In the genomic region with DNA sequence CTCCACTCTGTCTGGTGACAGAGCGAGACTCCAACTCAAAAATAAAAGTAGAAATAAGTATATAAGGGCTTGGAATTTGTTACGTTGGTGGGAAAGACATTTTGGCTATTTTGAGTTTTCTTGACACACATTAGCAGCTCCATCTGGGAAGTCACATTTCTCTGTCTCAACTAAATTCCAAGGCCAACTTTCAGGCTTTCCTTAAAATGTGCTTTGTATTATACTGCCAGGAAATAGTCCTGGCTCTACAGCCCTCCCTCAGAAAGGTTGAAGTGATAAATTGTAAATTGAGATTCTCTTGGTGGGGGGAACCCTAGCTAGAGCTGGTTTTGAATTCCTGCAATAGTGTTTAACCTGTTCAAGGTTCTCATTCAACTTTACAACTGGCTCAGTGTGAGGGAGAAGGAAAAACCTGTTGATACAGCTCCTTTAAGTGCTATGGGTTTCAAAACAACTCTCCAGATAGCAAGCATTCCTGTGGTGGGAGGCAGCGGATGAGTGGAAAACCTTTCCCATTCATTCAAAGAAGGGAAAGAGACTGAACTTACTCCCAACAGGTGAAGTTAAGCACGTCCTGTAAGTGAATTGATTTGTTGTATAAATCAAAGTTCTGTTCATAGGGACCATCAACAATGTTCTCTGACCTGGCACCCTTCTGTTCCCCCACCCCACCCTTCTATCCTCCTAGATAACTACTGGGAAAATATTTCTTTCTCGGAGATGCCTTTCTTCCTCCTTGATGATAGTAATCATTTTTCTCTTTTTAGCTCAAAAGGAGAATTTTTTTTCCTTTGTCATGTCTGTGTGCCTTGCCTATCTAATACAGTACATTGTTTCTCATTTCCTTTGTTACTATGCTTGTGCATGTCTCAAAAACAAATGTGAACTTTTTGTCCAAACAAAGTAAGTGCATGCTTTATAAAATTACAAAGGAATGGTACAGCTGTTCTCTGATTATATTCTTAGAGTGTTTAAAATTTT, we compare ENCODE assay signal across 10 cellular contexts. TPM values are rescaled to one million over a fixed set of nuclear protein-coding genes. Genes with fewer than 3 reads are reported as not detected.
DNase-seq lines count a peak whose midpoint lies in the region; ATAC-seq, FAIRE-seq and TF ChIP-seq lines count a peak whose summit lies in the region.
"Had no signal": no experiment of that assay in that cellular context is flagged by ENCODE, and none has a peak within 500 bp of the region (broad histone marks: within the 10 kb centered on the region; RNA-seq: fewer than 3 reads in every experiment).

No MANE protein-coding gene starts in this region.

- H3K4me1 Mint-ChIP-seq in WTC11: peaks cover 75% of the 10 kb centered on the region

- no peak for TF ChIP-seq POLR2A in H54 (IDR thresholded peaks at IDR 0.05; ENCODE audit: low read depth, low read length)

- TF ChIP-seq CTCF in WTC11 (IDR thresholded peaks at IDR 0.05) (no peak), retinal pigment epithelial cell (conservative IDR thresholded peaks at IDR 0.05; ENCODE audit: low read depth, low read length) (no peak)

- DNase-seq in H54 (ENCODE audit: insufficient read length, low spot score) (peak; percentile 35), WTC11 (ENCODE audit: low spot score) (peak; percentile 70), left cardiac atrium (no peak), retinal pigment epithelial cell (ENCODE audit: low read depth) (peak; percentile 74), NCI-H69 (lab: John Stamatoyannopoulos, UW) (no peak), NCI-H2227 (lab: John Stamatoyannopoulos, UW; ENCODE audit: unreplicated experiment) (no peak)
- DNase-seq: activated CD4-positive, alpha-beta T cell treated with anti-CD3 and anti-CD28 coated beads, Interleukin-2, amount 10 ng/mL, durations not matched to agents 24 days and 14 days; NCI-H1694 had no signal

- H3K4me3 ChIP-seq in retinal pigment epithelial cell (ENCODE audit: low read length): peak overlapping the region; percentile 36

- peak overlapping the region; percentile 99 for H3K27ac Mint-ChIP-seq in WTC11
- H3K27ac Mint-ChIP-seq: activated CD4-positive, alpha-beta T cell treated with anti-CD3 and anti-CD28 coated beads, Interleukin-2, amount 10 ng/mL, durations not matched to agents 24 days and 14 days had no signal

- CTCF ChIA-PET in WTC11 (lab: Charles Lee): interaction anchor here (1.2 to 1.3 kb wide), 2 partner anchors 36 to 47 kb away, joined by 3 to 5 read pairs; no protein-coding TSS in a partner anchor

- peak overlapping the region; percentile 63 for H3K4me3 Mint-ChIP-seq in WTC11
- H3K4me3 Mint-ChIP-seq: activated CD4-positive, alpha-beta T cell treated with anti-CD3 and anti-CD28 coated beads, Interleukin-2, amount 10 ng/mL, durations not matched to agents 24 days and 14 days had no signal

- peaks cover 11% of the 10 kb centered on the region for H3K36me3 Mint-ChIP-seq in WTC11

- peak; percentile 98 for FAIRE-seq in H54 (lab: Jason Lieb, UNC)

- H3K27me3 Mint-ChIP-seq in WTC11 (ENCODE audit: low read depth): no peaks in the 10 kb centered on the region
- H3K27me3 Mint-ChIP-seq: activated CD4-positive, alpha-beta T cell treated with anti-CD3 and anti-CD28 coated beads, Interleukin-2, amount 10 ng/mL, durations not matched to agents 24 days and 14 days had no signal

- intact Hi-C loops in left cardiac atrium (cut with DNase I): no loop called here

- POLR2A ChIA-PET in WTC11 (lab: Charles Lee): interaction anchor here (0.8 to 3.1 kb wide), 4 partner anchors 11 to 44 kb away, joined by 3 to 19 read pairs (median 4); a partner anchor contains a TSS

- H3K9me3 Mint-ChIP-seq in WTC11: peaks cover 3% of the 10 kb centered on the region; the same call in 1 of the 2 replicates
- H3K9me3 Mint-ChIP-seq: activated CD4-positive, alpha-beta T cell treated with anti-CD3 and anti-CD28 coated beads, Interleukin-2, amount 10 ng/mL, durations not matched to agents 24 days and 14 days had no signal

- ATAC-seq in WTC11: peak; percentile 97
- peak; percentile 39 to 83 for ATAC-seq in left cardiac atrium
- ATAC-seq in activated CD4-positive, CD25-positive, alpha-beta regulatory T cell treated with anti-CD3 and anti-CD28 coated beads, Interleukin-2, amount 50 U/mL, for 24 hours: no peak
- no peak for ATAC-seq in GM18858 (IDR thresholded peaks at IDR 0.05; ENCODE audit: unreplicated experiment)

TF ChIP-seq in WTC11, 78 proteins besides CTCF, POLR2A, EP300 and RAD21:
- no peak for TF ChIP-seq ZNF232 (CRISPR knock-in tag; IDR thresholded peaks at IDR 0.05)
- TF ChIP-seq TEAD1 (CRISPR knock-in tag; IDR thresholded peaks at IDR 0.05): peak; percentile 86
- TF ChIP-seq RELA (CRISPR knock-in tag; IDR thresholded peaks at IDR 0.05; ENCODE audit: borderline replicate concordance): no peak
- no peak for TF ChIP-seq ESRRA (CRISPR knock-in tag; IDR thresholded peaks at IDR 0.05; ENCODE audit: borderline replicate concordance)
- 0 out of 2 replicates have a peak, but pooled peaks have one; percentile 23 for TF ChIP-seq FOXK1 (CRISPR knock-in tag; IDR thresholded peaks at IDR 0.05)
- no peak for TF ChIP-seq SOX15 (CRISPR knock-in tag; IDR thresholded peaks at IDR 0.05)
- no peak for TF ChIP-seq TP53 (CRISPR knock-in tag; IDR thresholded peaks at IDR 0.05)
- no peak for TF ChIP-seq JUN (CRISPR knock-in tag; IDR thresholded peaks at IDR 0.05)

RNA-seq across cellular contexts. Expression of a gene that starts 44.2 kb away (rescaled TPM):
- total RNA-seq in WTC11 (2021) (141 to 167 TPM (median 144 TPM) in 3 replicates), left cardiac atrium (10 to 100 TPM; 13.7 to 13.8 TPM)

Comparison
In these comparisons a context has a peak if more than half of its experiments do, and no peak if none do; other contexts are left out.
1. DNase-seq: peak in H54 (single experiment), WTC11 (single experiment) and retinal pigment epithelial cell (single experiment); none in left cardiac atrium (single experiment), NCI-H69 (single experiment) and NCI-H2227 (single experiment).
2. ATAC-seq: peak in WTC11 (single experiment) and left cardiac atrium (2 of 2); none in activated CD4-positive, CD25-positive, alpha-beta regulatory T cell treated with anti-CD3 and anti-CD28 coated beads, Interleukin-2, amount 50 U/mL, for 24 hours (0 of 2) and GM18858 (single experiment).